In the genomic region with DNA sequence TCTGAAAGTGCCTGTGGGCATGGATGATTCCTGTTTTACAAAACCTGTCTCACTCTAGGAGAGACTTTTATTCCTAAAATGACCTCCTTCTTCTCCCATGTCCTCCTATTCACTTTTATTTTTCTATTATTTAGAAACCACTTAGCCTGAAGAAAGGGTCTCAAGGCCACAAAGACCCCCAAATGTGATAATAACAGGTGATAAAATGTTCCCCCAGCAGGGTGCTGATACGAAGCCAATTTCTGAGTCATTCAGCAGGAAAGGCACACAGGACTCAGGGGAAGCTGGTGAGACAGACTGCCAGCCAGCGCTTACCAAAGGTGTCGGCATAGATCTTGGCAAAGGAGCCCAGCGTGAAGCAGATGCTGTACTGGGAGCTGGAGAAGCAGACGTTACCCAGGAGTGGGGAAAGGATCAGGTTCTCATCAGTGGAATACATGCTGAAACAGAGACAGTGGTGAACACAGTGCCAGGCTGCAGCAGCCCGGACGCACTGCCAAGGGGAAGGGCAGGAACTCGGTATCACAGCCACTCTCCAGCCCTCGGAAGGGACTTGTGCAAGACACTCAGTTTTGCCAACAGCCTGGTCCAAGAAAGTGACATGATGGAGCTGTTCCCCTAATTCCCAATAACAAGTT, we compare ENCODE assay signal across 12 cellular contexts. TPM values are rescaled to one million over a fixed set of nuclear protein-coding genes. Genes with fewer than 3 reads are reported as not detected.
A peak's percentile ranks its signal among the peaks of the same experiment; 100 is the strongest.
DNase-seq lines count a peak whose midpoint lies in the region; ATAC-seq and TF ChIP-seq lines count a peak whose summit lies in the region.
"Had no signal": no experiment of that assay in that cellular context is flagged by ENCODE, and none has a peak within 500 bp of the region (broad histone marks: within the 10 kb centered on the region; RNA-seq: fewer than 3 reads in every experiment).

No MANE protein-coding gene starts in this region.

- DNase-seq in NCI-H1417 (lab: John Stamatoyannopoulos, UW) = peak in 2 of 3 experiments; percentile 92 to 98
- peak; percentile 81 for DNase-seq in NCI-H748 (lab: John Stamatoyannopoulos, UW; ENCODE audit: unreplicated experiment)
- peak; percentile 44 to 50 for DNase-seq in heart right ventricle
- DNase-seq in thoracic aorta (ENCODE audit: low spot score) = peak; percentile 7
- no peak for DNase-seq in activated naive CD4-positive, alpha-beta T cell (lab: John Stamatoyannopoulos, UW)
- DNase-seq in SIG-M5 (lab: John Stamatoyannopoulos, UW) = no peak
- DNase-seq: lower lobe of right lung; stimulated activated CD4-positive, alpha-beta T cell treated with anti-CD3 and anti-CD28 coated beads, Interleukin-4, amount 100 ng/mL, for 4 hours; T-helper 9 cell had no signal

- intact Hi-C loops in heart right ventricle (cut with DNase I) = no loop called here

- 53 to 72% methylated on average over 9 of the region's 9 CpGs for WGBS in heart right ventricle, 2 donors

- TF ChIP-seq CTCF in heart right ventricle (IDR thresholded peaks at IDR 0.05) (no peak), thoracic aorta (IDR thresholded peaks at IDR 0.05) (no peak)

- H3K27me3 ChIP-seq in heart right ventricle = no peaks in the 10 kb centered on the region
- no peaks in the 10 kb centered on the region for H3K27me3 ChIP-seq in thoracic aorta (replicated peaks; ENCODE audit: insufficient read depth)

- peaks cover 0 to 27% (median 9%) of the 10 kb centered on the region in 9 donors for H3K4me1 ChIP-seq in heart right ventricle
- H3K4me1 ChIP-seq in thoracic aorta (ENCODE audit: control insufficient read depth in 1 of 2, low read depth in 2 of 2) = peaks cover 5 to 18% of the 10 kb centered on the region in 2 donors
- H3K4me1 ChIP-seq: lower lobe of right lung, parathyroid adenoma had no signal

- H3K4me3 ChIP-seq in heart right ventricle = no peak overlapping the region
- no peak overlapping the region for H3K4me3 ChIP-seq in thoracic aorta
- H3K4me3 ChIP-seq: lower lobe of right lung had no signal

- peaks cover 0 to 100% (median 46%) of the 10 kb centered on the region in 9 donors for H3K36me3 ChIP-seq in heart right ventricle
- peaks cover 46% of the 10 kb centered on the region for H3K36me3 ChIP-seq in thoracic aorta

- peak; percentile 33 to 95 (median 81) for ATAC-seq in heart right ventricle
- ATAC-seq in thoracic aorta (ENCODE audit: insufficient number of reproducible peaks, low FRiP score, low read depth) = peak; percentile 48
- ATAC-seq in HG03175 (IDR thresholded peaks at IDR 0.05; ENCODE audit: unreplicated experiment) = no peak

- H3K27ac ChIP-seq in heart right ventricle (peak overlapping the region in 6 of 10 donors; percentile 5 to 48 (median 34)), thoracic aorta (peak overlapping the region; percentile 4 to 15)
- H3K27ac ChIP-seq: lower lobe of right lung, parathyroid adenoma had no signal

- no peaks in the 10 kb centered on the region for H3K9me3 ChIP-seq in heart right ventricle
- H3K9me3 ChIP-seq in thoracic aorta = no peaks in the 10 kb centered on the region
- H3K9me3 ChIP-seq: lower lobe of right lung had no signal

RNA-seq across cellular contexts. Expression of gene HIGD1B, which starts 24.6 kb away (rescaled TPM):
- 10 to 100 TPM in 4 of 10 donors, 1 to 10 TPM in 6; 4.7 to 26.6 (median 8.1) TPM for total RNA-seq in heart right ventricle
- polyA plus RNA-seq in heart right ventricle = 10 to 100 TPM; 24.3 to 61.9 TPM
- total RNA-seq in thoracic aorta = 1 to 10 TPM in 1 of 2 donors, not detected in 1; 1.6 TPM
- total RNA-seq: OCI-LY7 had no signal

RNA-seq across cellular contexts. Expression of gene EFTUD2, which starts 27.0 kb away (rescaled TPM):
- total RNA-seq in heart right ventricle (10 to 100 TPM; 52.3 to 78.2 (median 62.9) TPM), thoracic aorta (100 to 1,000 TPM in 1 of 2 donors, 10 to 100 TPM in 1; 35.2 to 117 TPM)
- 10 to 100 TPM; 21.6 to 54.5 TPM for polyA plus RNA-seq in heart right ventricle

RNA-seq across cellular contexts. Expression of gene GJC1, which starts 42.2 kb away (rescaled TPM):
- 10 to 100 TPM; 13.9 to 41.5 (median 23.8) TPM for total RNA-seq in heart right ventricle
- 10 to 100 TPM; 10.9 to 17.0 TPM for polyA plus RNA-seq in heart right ventricle
- total RNA-seq in thoracic aorta = 10 to 100 TPM; 15.4 to 29.0 TPM

RNA-seq across cellular contexts. Expression of gene GFAP, which starts 43.0 kb away (rescaled TPM):
- total RNA-seq in heart right ventricle (1 to 10 TPM; 3.1 to 8.6 (median 7.4) TPM), thoracic aorta (10 to 100 TPM in 1 of 2 donors, not detected in 1; 14.6 TPM)
- 1 to 10 TPM; 2.1 to 6.1 TPM for polyA plus RNA-seq in heart right ventricle
- total RNA-seq: lower lobe of right lung, OCI-LY7 had no signal

Comparison
In these comparisons a context has a peak if more than half of its experiments do, and no peak if none do; other contexts are left out.
1. DNase-seq: peak in NCI-H1417 (2 of 3), NCI-H748 (single experiment), heart right ventricle (2 of 2) and thoracic aorta (single experiment); none in activated naive CD4-positive, alpha-beta T cell (0 of 4) and SIG-M5 (single experiment).